1 cellular context compared by ENCODE assay signal in genomic region chr19:57320180-57321084, GRCh38.
TF ChIP-seq lines count a peak whose summit lies in the region.

ZNF543 (plus strand) TSS chr19:57320472; CDS start chr19:57320854, 382 bp downstream.

TF ChIP-seq in WTC11, 78 proteins besides CTCF, POLR2A, EP300 and RAD21 (continued from another document and continues in another):
- TF ChIP-seq AFF4 (CRISPR knock-in tag; IDR thresholded peaks at IDR 0.05; ENCODE audit: borderline replicate concordance) = no peak
- no peak for TF ChIP-seq TP53 (CRISPR knock-in tag; IDR thresholded peaks at IDR 0.05)
- TF ChIP-seq PRDM15 (CRISPR knock-in tag; IDR thresholded peaks at IDR 0.05) = no peak
- no peak for TF ChIP-seq ZNF138 (CRISPR knock-in tag; conservative IDR thresholded peaks at IDR 0.05)
- TF ChIP-seq, protein P1, sequence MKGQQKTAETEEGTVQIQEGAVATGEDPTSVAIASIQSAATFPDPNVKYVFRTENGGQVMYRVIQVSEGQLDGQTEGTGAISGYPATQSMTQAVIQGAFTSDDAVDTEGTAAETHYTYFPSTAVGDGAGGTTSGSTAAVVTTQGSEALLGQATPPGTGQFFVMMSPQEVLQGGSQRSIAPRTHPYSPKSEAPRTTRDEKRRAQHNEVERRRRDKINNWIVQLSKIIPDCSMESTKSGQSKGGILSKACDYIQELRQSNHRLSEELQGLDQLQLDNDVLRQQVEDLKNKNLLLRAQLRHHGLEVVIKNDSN (CRISPR knock-in tag; IDR thresholded peaks at IDR 0.05) = no peak
- no peak for TF ChIP-seq ELF4 (CRISPR knock-in tag; IDR thresholded peaks at IDR 0.05; ENCODE audit: low read depth)
- TF ChIP-seq ZNF121 (CRISPR knock-in tag; IDR thresholded peaks at IDR 0.05) = no peak
- TF ChIP-seq JUN (CRISPR knock-in tag; IDR thresholded peaks at IDR 0.05) = no peak
- TF ChIP-seq E2F5 (CRISPR knock-in tag; IDR thresholded peaks at IDR 0.05) = no peak
- TF ChIP-seq ZNF671 (CRISPR knock-in tag; IDR thresholded peaks at IDR 0.05) = no peak
- no peak for TF ChIP-seq KAT7 (CRISPR knock-in tag; IDR thresholded peaks at IDR 0.05; ENCODE audit: borderline replicate concordance)
- TF ChIP-seq, protein P2, sequence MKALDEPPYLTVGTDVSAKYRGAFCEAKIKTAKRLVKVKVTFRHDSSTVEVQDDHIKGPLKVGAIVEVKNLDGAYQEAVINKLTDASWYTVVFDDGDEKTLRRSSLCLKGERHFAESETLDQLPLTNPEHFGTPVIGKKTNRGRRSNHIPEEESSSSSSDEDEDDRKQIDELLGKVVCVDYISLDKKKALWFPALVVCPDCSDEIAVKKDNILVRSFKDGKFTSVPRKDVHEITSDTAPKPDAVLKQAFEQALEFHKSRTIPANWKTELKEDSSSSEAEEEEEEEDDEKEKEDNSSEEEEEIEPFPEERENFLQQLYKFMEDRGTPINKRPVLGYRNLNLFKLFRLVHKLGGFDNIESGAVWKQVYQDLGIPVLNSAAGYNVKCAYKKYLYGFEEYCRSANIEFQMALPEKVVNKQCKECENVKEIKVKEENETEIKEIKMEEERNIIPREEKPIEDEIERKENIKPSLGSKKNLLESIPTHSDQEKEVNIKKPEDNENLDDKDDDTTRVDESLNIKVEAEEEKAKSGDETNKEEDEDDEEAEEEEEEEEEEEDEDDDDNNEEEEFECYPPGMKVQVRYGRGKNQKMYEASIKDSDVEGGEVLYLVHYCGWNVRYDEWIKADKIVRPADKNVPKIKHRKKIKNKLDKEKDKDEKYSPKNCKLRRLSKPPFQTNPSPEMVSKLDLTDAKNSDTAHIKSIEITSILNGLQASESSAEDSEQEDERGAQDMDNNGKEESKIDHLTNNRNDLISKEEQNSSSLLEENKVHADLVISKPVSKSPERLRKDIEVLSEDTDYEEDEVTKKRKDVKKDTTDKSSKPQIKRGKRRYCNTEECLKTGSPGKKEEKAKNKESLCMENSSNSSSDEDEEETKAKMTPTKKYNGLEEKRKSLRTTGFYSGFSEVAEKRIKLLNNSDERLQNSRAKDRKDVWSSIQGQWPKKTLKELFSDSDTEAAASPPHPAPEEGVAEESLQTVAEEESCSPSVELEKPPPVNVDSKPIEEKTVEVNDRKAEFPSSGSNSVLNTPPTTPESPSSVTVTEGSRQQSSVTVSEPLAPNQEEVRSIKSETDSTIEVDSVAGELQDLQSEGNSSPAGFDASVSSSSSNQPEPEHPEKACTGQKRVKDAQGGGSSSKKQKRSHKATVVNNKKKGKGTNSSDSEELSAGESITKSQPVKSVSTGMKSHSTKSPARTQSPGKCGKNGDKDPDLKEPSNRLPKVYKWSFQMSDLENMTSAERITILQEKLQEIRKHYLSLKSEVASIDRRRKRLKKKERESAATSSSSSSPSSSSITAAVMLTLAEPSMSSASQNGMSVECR (CRISPR knock-in tag; IDR thresholded peaks at IDR 0.05; ENCODE audit: borderline replicate concordance) = peak; percentile 69; the same call in 1 of the 2 replicates
- TF ChIP-seq SP1 (CRISPR knock-in tag; conservative IDR thresholded peaks at IDR 0.05) = peak; percentile 86
- 0 out of 2 replicates have a peak, but pooled peaks have one; percentile 31 for TF ChIP-seq HMGXB4 (CRISPR knock-in tag; IDR thresholded peaks at IDR 0.05)
- no peak for TF ChIP-seq GRHL2 (CRISPR knock-in tag; IDR thresholded peaks at IDR 0.05; ENCODE audit: insufficient replicate concordance, severe bottlenecking)
- TF ChIP-seq JAZF1 (CRISPR knock-in tag; IDR thresholded peaks at IDR 0.05) = no peak
- peak; percentile 75 for TF ChIP-seq GABPB1 (CRISPR knock-in tag; IDR thresholded peaks at IDR 0.05)
- no peak for TF ChIP-seq USF2 (CRISPR knock-in tag; IDR thresholded peaks at IDR 0.05)
- TF ChIP-seq, protein P3, sequence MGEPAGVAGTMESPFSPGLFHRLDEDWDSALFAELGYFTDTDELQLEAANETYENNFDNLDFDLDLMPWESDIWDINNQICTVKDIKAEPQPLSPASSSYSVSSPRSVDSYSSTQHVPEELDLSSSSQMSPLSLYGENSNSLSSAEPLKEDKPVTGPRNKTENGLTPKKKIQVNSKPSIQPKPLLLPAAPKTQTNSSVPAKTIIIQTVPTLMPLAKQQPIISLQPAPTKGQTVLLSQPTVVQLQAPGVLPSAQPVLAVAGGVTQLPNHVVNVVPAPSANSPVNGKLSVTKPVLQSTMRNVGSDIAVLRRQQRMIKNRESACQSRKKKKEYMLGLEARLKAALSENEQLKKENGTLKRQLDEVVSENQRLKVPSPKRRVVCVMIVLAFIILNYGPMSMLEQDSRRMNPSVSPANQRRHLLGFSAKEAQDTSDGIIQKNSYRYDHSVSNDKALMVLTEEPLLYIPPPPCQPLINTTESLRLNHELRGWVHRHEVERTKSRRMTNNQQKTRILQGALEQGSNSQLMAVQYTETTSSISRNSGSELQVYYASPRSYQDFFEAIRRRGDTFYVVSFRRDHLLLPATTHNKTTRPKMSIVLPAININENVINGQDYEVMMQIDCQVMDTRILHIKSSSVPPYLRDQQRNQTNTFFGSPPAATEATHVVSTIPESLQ (CRISPR knock-in tag; IDR thresholded peaks at IDR 0.05) = no peak
- peak; percentile 64 for TF ChIP-seq FOXK1 (CRISPR knock-in tag; IDR thresholded peaks at IDR 0.05)
- TF ChIP-seq, protein P4, sequence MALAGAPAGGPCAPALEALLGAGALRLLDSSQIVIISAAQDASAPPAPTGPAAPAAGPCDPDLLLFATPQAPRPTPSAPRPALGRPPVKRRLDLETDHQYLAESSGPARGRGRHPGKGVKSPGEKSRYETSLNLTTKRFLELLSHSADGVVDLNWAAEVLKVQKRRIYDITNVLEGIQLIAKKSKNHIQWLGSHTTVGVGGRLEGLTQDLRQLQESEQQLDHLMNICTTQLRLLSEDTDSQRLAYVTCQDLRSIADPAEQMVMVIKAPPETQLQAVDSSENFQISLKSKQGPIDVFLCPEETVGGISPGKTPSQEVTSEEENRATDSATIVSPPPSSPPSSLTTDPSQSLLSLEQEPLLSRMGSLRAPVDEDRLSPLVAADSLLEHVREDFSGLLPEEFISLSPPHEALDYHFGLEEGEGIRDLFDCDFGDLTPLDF (CRISPR knock-in tag; IDR thresholded peaks at IDR 0.05) = no peak
- no peak for TF ChIP-seq MYBL2 (CRISPR knock-in tag; IDR thresholded peaks at IDR 0.05)
- no peak for TF ChIP-seq TEAD4 (CRISPR knock-in tag; IDR thresholded peaks at IDR 0.05)
- no peak for TF ChIP-seq PRRX2 (CRISPR knock-in tag; IDR thresholded peaks at IDR 0.05)
- TF ChIP-seq ZBTB43 (CRISPR knock-in tag; IDR thresholded peaks at IDR 0.05) = no peak
- TF ChIP-seq ATF1 (CRISPR knock-in tag; IDR thresholded peaks at IDR 0.05) = no peak
- TF ChIP-seq GTF2I (CRISPR knock-in tag; conservative IDR thresholded peaks at IDR 0.05) = no peak
- TF ChIP-seq TEAD1 (CRISPR knock-in tag; IDR thresholded peaks at IDR 0.05) = no peak
- no peak for TF ChIP-seq ZBTB21 (CRISPR knock-in tag; IDR thresholded peaks at IDR 0.05; ENCODE audit: borderline replicate concordance)
- TF ChIP-seq RELA (CRISPR knock-in tag; IDR thresholded peaks at IDR 0.05; ENCODE audit: borderline replicate concordance) = no peak
- no peak for TF ChIP-seq SMAD4 (CRISPR knock-in tag; IDR thresholded peaks at IDR 0.05)
- TF ChIP-seq, protein P5, sequence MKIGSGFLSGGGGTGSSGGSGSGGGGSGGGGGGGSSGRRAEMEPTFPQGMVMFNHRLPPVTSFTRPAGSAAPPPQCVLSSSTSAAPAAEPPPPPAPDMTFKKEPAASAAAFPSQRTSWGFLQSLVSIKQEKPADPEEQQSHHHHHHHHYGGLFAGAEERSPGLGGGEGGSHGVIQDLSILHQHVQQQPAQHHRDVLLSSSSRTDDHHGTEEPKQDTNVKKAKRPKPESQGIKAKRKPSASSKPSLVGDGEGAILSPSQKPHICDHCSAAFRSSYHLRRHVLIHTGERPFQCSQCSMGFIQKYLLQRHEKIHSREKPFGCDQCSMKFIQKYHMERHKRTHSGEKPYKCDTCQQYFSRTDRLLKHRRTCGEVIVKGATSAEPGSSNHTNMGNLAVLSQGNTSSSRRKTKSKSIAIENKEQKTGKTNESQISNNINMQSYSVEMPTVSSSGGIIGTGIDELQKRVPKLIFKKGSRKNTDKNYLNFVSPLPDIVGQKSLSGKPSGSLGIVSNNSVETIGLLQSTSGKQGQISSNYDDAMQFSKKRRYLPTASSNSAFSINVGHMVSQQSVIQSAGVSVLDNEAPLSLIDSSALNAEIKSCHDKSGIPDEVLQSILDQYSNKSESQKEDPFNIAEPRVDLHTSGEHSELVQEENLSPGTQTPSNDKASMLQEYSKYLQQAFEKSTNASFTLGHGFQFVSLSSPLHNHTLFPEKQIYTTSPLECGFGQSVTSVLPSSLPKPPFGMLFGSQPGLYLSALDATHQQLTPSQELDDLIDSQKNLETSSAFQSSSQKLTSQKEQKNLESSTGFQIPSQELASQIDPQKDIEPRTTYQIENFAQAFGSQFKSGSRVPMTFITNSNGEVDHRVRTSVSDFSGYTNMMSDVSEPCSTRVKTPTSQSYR (CRISPR knock-in tag; IDR thresholded peaks at IDR 0.05) = no peak
- no peak for TF ChIP-seq ZNF423 (CRISPR knock-in tag; IDR thresholded peaks at IDR 0.05)
